ENCODE assay signal across 8 cellular contexts in genomic region chrX:40644821-40645358, GRCh38.
A peak's percentile ranks its signal among the peaks of the same experiment; 100 is the strongest.
DNase-seq lines count a peak whose midpoint lies in the region; ATAC-seq and TF ChIP-seq lines count a peak whose summit lies in the region.

No MANE protein-coding gene starts in this region.

- no peaks in the 10 kb centered on the region for H3K9me3 ChIP-seq in stomach smooth muscle (ENCODE audit: control insufficient read depth in 2 of 2, low read length in 2 of 2)

- H3K27me3 ChIP-seq in KMS-11 (ENCODE audit: insufficient read depth, low read depth) (no peaks in the 10 kb centered on the region), stomach smooth muscle (ENCODE audit: control insufficient read depth in 1 of 2, insufficient read depth in 2 of 2, low read length in 2 of 2) (peaks cover 0 to 7% of the 10 kb centered on the region in 2 donors)

- no peaks in the 10 kb centered on the region for H3K9me3 Mint-ChIP-seq in memory B cell

- TF ChIP-seq CTCF in AG04449 (IDR thresholded peaks at IDR 0.05; ENCODE audit: insufficient read depth, low read length, missing control alignments): no peak
- TF ChIP-seq CTCF in KMS-11 (conservative IDR thresholded peaks at IDR 0.05; ENCODE audit: low read depth, low read length): no peak

- CTCF ChIA-PET in AG04449 (lab: Yijun Ruan, JAX): interaction anchor here (2.6 kb wide), 1 partner anchor 101 kb away, joined by 17 read pairs; no protein-coding TSS in a partner anchor

- H3K4me1 ChIP-seq in KMS-11 (ENCODE audit: low read depth, poor library complexity, severe bottlenecking) (peaks cover 20% of the 10 kb centered on the region), stomach smooth muscle (ENCODE audit: control insufficient read depth, insufficient read depth, low read length) (peaks cover 31% of the 10 kb centered on the region)

- peak overlapping the region; percentile 54 for H3K4me3 ChIP-seq in AG04449 (ENCODE audit: low read depth, low read length)
- no peak overlapping the region for H3K4me3 ChIP-seq in KMS-11 (IDR thresholded peaks at IDR 0.05; ENCODE audit: insufficient read depth, low read depth, low read length)
- peak overlapping the region; percentile 49 to 66 for H3K4me3 ChIP-seq in stomach smooth muscle (ENCODE audit: low read length in 2 of 2)

- H2AFZ ChIP-seq in KMS-11 (ENCODE audit: low read depth): no peak overlapping the region

- H3K4me3 Mint-ChIP-seq in memory B cell: peak overlapping the region; percentile 89

- peaks cover 8% of the 10 kb centered on the region for H3K36me3 Mint-ChIP-seq in memory B cell

- DNase-seq in AG04449 (ENCODE audit: low read depth, low spot score) (no peak), dedifferentiated amniotic fluid mesenchymal stem cell (ENCODE audit: extremely low spot score) (peak; percentile 73), memory B cell (ENCODE audit: low spot score in 2 of 2) (peak; percentile 6 to 39)

- H3K79me2 ChIP-seq in KMS-11 (ENCODE audit: insufficient read depth, low read depth): peaks cover 42% of the 10 kb centered on the region

- H4K20me1 ChIP-seq in KMS-11 (ENCODE audit: insufficient read depth): no peaks in the 10 kb centered on the region

- peak overlapping the region; percentile 95 for H3K4me2 ChIP-seq in KMS-11

- peak overlapping the region; percentile 37; the same call in 1 of the 2 replicates for H3K9ac ChIP-seq in KMS-11
- H3K9ac ChIP-seq in stomach smooth muscle (ENCODE audit: low read length in 2 of 2): peak overlapping the region in 1 of 2 donors; percentile 55

- no peaks in the 10 kb centered on the region for H3K27me3 Mint-ChIP-seq in memory B cell

- H3K4me1 Mint-ChIP-seq in memory B cell: peaks cover 30% of the 10 kb centered on the region

- H3K27ac Mint-ChIP-seq in memory B cell: peak overlapping the region; percentile 96

- peak; percentile 42 for ATAC-seq in GM18870 (IDR thresholded peaks at IDR 0.05; ENCODE audit: unreplicated experiment)
- ATAC-seq in activated CD4-positive, CD25-positive, alpha-beta regulatory T cell treated with anti-CD3 and anti-CD28 coated beads, Interleukin-2, amount 50 U/mL, for 24 hours: peak; percentile 38 to 54
- ATAC-seq in memory B cell (ENCODE audit: low read depth): peak; percentile 38
- no peak for ATAC-seq in GM19455 (IDR thresholded peaks at IDR 0.05; ENCODE audit: unreplicated experiment)

- no peaks in the 10 kb centered on the region for H3K36me3 ChIP-seq in KMS-11 (ENCODE audit: insufficient read depth)
- no peaks in the 10 kb centered on the region for H3K36me3 ChIP-seq in stomach smooth muscle (ENCODE audit: control insufficient read depth in 2 of 2, insufficient read depth in 2 of 2, low read length in 2 of 2)

- H3K27ac ChIP-seq in KMS-11 (peak overlapping the region; percentile 53; the same call in 1 of the 2 replicates), stomach smooth muscle (ENCODE audit: low read length) (peak overlapping the region; percentile 49)

- POLR2A ChIA-PET in AG04449 (lab: Yijun Ruan, JAX): no interaction called here
